Comparison of ENCODE assay signal across 27 cellular contexts in the genomic region with DNA sequence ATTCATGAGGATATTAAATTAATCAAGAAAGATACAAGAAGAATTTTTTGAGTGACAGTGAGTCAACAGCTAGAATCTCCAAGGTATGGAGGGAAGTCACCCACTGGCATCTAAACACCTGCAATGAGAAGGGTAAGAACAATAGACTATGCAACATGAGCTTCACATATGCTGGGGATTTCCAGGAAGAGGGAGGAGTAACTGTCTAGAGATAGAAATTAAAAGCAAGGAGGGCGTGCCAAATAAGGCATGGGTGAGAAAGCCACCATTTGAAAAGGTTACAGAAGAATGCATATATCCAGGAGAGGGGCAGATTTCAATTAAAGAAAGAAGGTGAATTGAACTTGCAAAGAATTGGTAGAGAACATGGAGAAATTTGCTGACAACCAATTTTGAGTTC.
A peak's percentile ranks its signal among the peaks of the same experiment; 100 is the strongest.
DNase-seq lines count a peak whose midpoint lies in the region; ATAC-seq and TF ChIP-seq lines count a peak whose summit lies in the region.
"Had no signal": no experiment of that assay in that cellular context is flagged by ENCODE, and none has a peak within 500 bp of the region (broad histone marks: within the 10 kb centered on the region; RNA-seq: fewer than 3 reads in every experiment).

No MANE protein-coding gene starts in this region.

- H3K4me3 ChIP-seq in WERI-Rb-1 (ENCODE audit: low read depth, low read length), result no peak overlapping the region
- H3K4me3 ChIP-seq: pancreas, thoracic aorta had no signal

- H3K27me3 ChIP-seq in WERI-Rb-1 (ENCODE audit: insufficient read depth, low read depth, severe bottlenecking), result no peaks in the 10 kb centered on the region
- H3K27me3 ChIP-seq: pancreas had no signal

- H3K27ac Mint-ChIP-seq in T-helper 2 cell treated with Interferon-gamma antibody and Interleukin-4, amounts not matched to agents 5 μg/mL and 100 μg/mL, for 36 hours, result no peak overlapping the region
- H3K27ac Mint-ChIP-seq: activated CD4-positive, alpha-beta memory T cell treated with anti-CD3 and anti-CD28 coated beads, Interleukin-2, amount 10 ng/mL, durations not matched to agents 7 days and 5 days; activated naive CD4-positive, alpha-beta T cell treated with anti-CD3 and anti-CD28 coated beads, Interleukin-2, amount 10 ng/mL, durations not matched to agents 7 days and 5 days; naive thymus-derived CD8-positive, alpha-beta T cell; stimulated activated memory B cell treated with anti-CD40 and anti-IgM and Interleukin-4, amounts not matched to agents 10 μg/mL and 1 μg/mL and 100 μg/mL, for 72 hours; T-cell had no signal

- no peak for TF ChIP-seq CTCF in WERI-Rb-1 (IDR thresholded peaks at IDR 0.05; ENCODE audit: low read depth, low read length)

- peak; percentile 13 for DNase-seq in A172 (ENCODE audit: low spot score)
- peak; percentile 4 for DNase-seq in NCI-H2029 treated with DMSO at 0.1 percent for 48 hours (lab: John Stamatoyannopoulos, UW)
- DNase-seq in T-helper 2 cell treated with Interferon-gamma antibody and Interleukin-4, amounts not matched to agents 5 μg/mL and 100 μg/mL, for 36 hours (ENCODE audit: low spot score), result no peak
- no peak for DNase-seq in T1000 (lab: John Stamatoyannopoulos, UW)
- DNase-seq in WERI-Rb-1, result no peak
- DNase-seq in posterior cingulate gyrus, result no peak
- DNase-seq: ACHN; activated CD4-positive, alpha-beta memory T cell treated with anti-CD3 and anti-CD28 coated beads, Interleukin-2, amount 10 ng/mL, durations not matched to agents 7 days and 5 days; activated naive CD4-positive, alpha-beta T cell treated with anti-CD3 and anti-CD28 coated beads, Interleukin-2, amount 10 ng/mL, durations not matched to agents 7 days and 5 days; activated T-cell treated with anti-CD3 and anti-CD28 coated beads, Interleukin-2, amount 50 U/mL, for 4 hours; DMS 273 treated with DMSO at 0.1 percent for 48 hours; effector CD4-positive, alpha-beta T cell; left colon; naive thymus-derived CD8-positive, alpha-beta T cell; NCI-H1694; NCI-H446; pancreas; SHP77; T-cell had no signal

- H3K4me1 Mint-ChIP-seq in T-helper 2 cell treated with Interferon-gamma antibody and Interleukin-4, amounts not matched to agents 5 μg/mL and 100 μg/mL, for 36 hours (ENCODE audit: low read depth), result no peaks in the 10 kb centered on the region
- H3K4me1 Mint-ChIP-seq: activated CD4-positive, alpha-beta memory T cell treated with anti-CD3 and anti-CD28 coated beads, Interleukin-2, amount 10 ng/mL, durations not matched to agents 7 days and 5 days; activated naive CD4-positive, alpha-beta T cell treated with anti-CD3 and anti-CD28 coated beads, Interleukin-2, amount 10 ng/mL, durations not matched to agents 7 days and 5 days; stimulated activated memory B cell treated with anti-CD40 and anti-IgM and Interleukin-4, amounts not matched to agents 10 μg/mL and 1 μg/mL and 100 μg/mL, for 72 hours; T-cell had no signal

- intact Hi-C loops in posterior cingulate gyrus (cut with DNase I), result no loop called here

- no peak overlapping the region for H3K4me3 Mint-ChIP-seq in T-helper 2 cell treated with Interferon-gamma antibody and Interleukin-4, amounts not matched to agents 5 μg/mL and 100 μg/mL, for 36 hours
- H3K4me3 Mint-ChIP-seq: activated CD4-positive, alpha-beta memory T cell treated with anti-CD3 and anti-CD28 coated beads, Interleukin-2, amount 10 ng/mL, durations not matched to agents 7 days and 5 days; activated naive CD4-positive, alpha-beta T cell treated with anti-CD3 and anti-CD28 coated beads, Interleukin-2, amount 10 ng/mL, durations not matched to agents 7 days and 5 days; activated T-cell treated with anti-CD3 and anti-CD28 coated beads, Interleukin-2, amount 50 U/mL, for 4 hours; naive thymus-derived CD8-positive, alpha-beta T cell; stimulated activated memory B cell treated with anti-CD40 and anti-IgM and Interleukin-4, amounts not matched to agents 10 μg/mL and 1 μg/mL and 100 μg/mL, for 72 hours; T-cell had no signal

- H3K36me3 Mint-ChIP-seq in T-helper 2 cell treated with Interferon-gamma antibody and Interleukin-4, amounts not matched to agents 5 μg/mL and 100 μg/mL, for 36 hours (ENCODE audit: low read depth), result no peaks in the 10 kb centered on the region
- H3K36me3 Mint-ChIP-seq: activated naive CD4-positive, alpha-beta T cell treated with anti-CD3 and anti-CD28 coated beads, Interleukin-2, amount 10 ng/mL, durations not matched to agents 7 days and 5 days; naive thymus-derived CD8-positive, alpha-beta T cell; stimulated activated memory B cell treated with anti-CD40 and anti-IgM and Interleukin-4, amounts not matched to agents 10 μg/mL and 1 μg/mL and 100 μg/mL, for 72 hours; T-cell had no signal

- peaks cover 6% of the 10 kb centered on the region for H3K9me3 Mint-ChIP-seq in T-helper 2 cell treated with Interferon-gamma antibody and Interleukin-4, amounts not matched to agents 5 μg/mL and 100 μg/mL, for 36 hours

- H3K36me3 ChIP-seq in WERI-Rb-1, result no peaks in the 10 kb centered on the region
- H3K36me3 ChIP-seq: pancreas, thoracic aorta had no signal

- H3K27ac ChIP-seq in WERI-Rb-1, result no peak overlapping the region
- H3K27ac ChIP-seq: C4-2B, pancreas, thoracic aorta had no signal

- H3K27me3 Mint-ChIP-seq in T-helper 2 cell treated with Interferon-gamma antibody and Interleukin-4, amounts not matched to agents 5 μg/mL and 100 μg/mL, for 36 hours (ENCODE audit: low read depth), result no peaks in the 10 kb centered on the region
- H3K27me3 Mint-ChIP-seq: activated CD4-positive, alpha-beta memory T cell treated with anti-CD3 and anti-CD28 coated beads, Interleukin-2, amount 10 ng/mL, durations not matched to agents 7 days and 5 days; activated naive CD4-positive, alpha-beta T cell treated with anti-CD3 and anti-CD28 coated beads, Interleukin-2, amount 10 ng/mL, durations not matched to agents 7 days and 5 days; naive thymus-derived CD8-positive, alpha-beta T cell; stimulated activated memory B cell treated with anti-CD40 and anti-IgM and Interleukin-4, amounts not matched to agents 10 μg/mL and 1 μg/mL and 100 μg/mL, for 72 hours; T-cell had no signal

- H3K9me3 ChIP-seq in WERI-Rb-1 (ENCODE audit: severe bottlenecking), result no peaks in the 10 kb centered on the region
- H3K9me3 ChIP-seq: pancreas, thoracic aorta had no signal

- peak; percentile 53 for ATAC-seq in GM18499 (IDR thresholded peaks at IDR 0.05; ENCODE audit: insufficient read depth, unreplicated experiment)
- ATAC-seq in HG02852 (IDR thresholded peaks at IDR 0.05; ENCODE audit: unreplicated experiment), result peak; percentile 56
- ATAC-seq: activated T-cell treated with anti-CD3 and anti-CD28 coated beads, Interleukin-2, amount 50 U/mL, for 4 hours; esophagus mucosa; HCT116; left colon; naive thymus-derived CD8-positive, alpha-beta T cell; pancreas; sciatic nerve; stimulated activated memory B cell treated with anti-CD40 and anti-IgM and Interleukin-4, amounts not matched to agents 10 μg/mL and 1 μg/mL and 100 μg/mL, for 72 hours; T-cell had no signal

Comparison
In these comparisons a context has a peak if more than half of its experiments do, and no peak if none do; other contexts are left out.
1. DNase-seq: peak in A172 (single experiment) and NCI-H2029 treated with DMSO at 0.1 percent for 48 hours (single experiment); none in T-helper 2 cell treated with Interferon-gamma antibody and Interleukin-4, amounts not matched to agents 5 μg/mL and 100 μg/mL, for 36 hours (single experiment), T1000 (single experiment), WERI-Rb-1 (single experiment) and posterior cingulate gyrus (0 of 10).